In the genomic region with DNA sequence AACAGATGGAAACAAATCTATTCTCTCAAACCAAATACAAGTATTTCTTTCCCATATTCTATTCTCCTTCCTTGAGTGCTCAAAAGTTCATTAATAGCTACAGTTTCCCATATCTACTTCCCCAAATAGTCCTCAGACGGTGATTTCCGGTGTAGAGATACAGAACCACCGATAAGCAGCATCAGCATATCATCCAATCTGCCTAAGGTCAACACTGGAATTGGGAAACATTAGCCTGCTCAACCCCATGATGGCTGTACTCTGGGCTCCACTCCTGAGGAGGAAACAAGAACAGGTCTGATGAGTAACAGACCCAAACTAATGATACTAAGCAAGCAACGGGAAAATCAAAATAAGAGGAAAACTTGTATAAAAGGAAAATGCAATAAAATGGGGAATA, we compare ENCODE assay signal across 1 cellular context.
TF ChIP-seq lines count a peak whose summit lies in the region.

No MANE protein-coding gene starts in this region.

TF ChIP-seq in HepG2, 621 proteins besides CTCF, POLR2A, EP300 and RAD21 (continued from another document):
- TF ChIP-seq, protein P1, sequence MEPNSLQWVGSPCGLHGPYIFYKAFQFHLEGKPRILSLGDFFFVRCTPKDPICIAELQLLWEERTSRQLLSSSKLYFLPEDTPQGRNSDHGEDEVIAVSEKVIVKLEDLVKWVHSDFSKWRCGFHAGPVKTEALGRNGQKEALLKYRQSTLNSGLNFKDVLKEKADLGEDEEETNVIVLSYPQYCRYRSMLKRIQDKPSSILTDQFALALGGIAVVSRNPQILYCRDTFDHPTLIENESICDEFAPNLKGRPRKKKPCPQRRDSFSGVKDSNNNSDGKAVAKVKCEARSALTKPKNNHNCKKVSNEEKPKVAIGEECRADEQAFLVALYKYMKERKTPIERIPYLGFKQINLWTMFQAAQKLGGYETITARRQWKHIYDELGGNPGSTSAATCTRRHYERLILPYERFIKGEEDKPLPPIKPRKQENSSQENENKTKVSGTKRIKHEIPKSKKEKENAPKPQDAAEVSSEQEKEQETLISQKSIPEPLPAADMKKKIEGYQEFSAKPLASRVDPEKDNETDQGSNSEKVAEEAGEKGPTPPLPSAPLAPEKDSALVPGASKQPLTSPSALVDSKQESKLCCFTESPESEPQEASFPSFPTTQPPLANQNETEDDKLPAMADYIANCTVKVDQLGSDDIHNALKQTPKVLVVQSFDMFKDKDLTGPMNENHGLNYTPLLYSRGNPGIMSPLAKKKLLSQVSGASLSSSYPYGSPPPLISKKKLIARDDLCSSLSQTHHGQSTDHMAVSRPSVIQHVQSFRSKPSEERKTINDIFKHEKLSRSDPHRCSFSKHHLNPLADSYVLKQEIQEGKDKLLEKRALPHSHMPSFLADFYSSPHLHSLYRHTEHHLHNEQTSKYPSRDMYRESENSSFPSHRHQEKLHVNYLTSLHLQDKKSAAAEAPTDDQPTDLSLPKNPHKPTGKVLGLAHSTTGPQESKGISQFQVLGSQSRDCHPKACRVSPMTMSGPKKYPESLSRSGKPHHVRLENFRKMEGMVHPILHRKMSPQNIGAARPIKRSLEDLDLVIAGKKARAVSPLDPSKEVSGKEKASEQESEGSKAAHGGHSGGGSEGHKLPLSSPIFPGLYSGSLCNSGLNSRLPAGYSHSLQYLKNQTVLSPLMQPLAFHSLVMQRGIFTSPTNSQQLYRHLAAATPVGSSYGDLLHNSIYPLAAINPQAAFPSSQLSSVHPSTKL (CRISPR knock-in tag; IDR thresholded peaks at IDR 0.05), result 0 out of 2 replicates have a peak, but pooled peaks have one; percentile 17
